1 cellular context compared by ENCODE assay signal in the genomic region with DNA sequence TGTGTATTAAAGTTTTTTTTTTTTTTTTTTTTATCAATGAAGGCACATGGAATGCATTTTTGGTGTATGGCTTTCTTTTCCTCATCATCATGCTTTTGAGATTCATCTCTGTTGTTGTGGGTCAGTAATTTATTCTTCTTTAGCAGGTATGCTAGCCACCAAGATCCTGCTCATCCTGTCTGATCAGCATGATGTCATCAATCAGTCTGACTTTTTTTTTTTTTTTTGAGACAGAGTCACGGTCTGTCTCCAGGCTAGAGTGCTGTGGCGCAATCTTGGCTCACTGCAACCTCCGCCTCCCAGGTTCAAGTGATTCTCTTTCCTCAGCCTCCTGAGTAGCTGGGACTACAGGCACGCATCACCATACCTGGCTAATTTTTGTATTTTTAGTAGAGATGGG.
TF ChIP-seq lines count a peak whose summit lies in the region.
"Not testable (repeated sequence)": the region's sequence is repeated elsewhere in the genome, so short reads cannot be mapped to it uniquely, and the experiment has no call there.

No MANE protein-coding gene starts in this region.

TF ChIP-seq in K562, 482 proteins besides CTCF, POLR2A, EP300 and RAD21:
- not testable (repeated sequence) for TF ChIP-seq CEBPG (CRISPR knock-in tag; IDR thresholded peaks at IDR 0.05)
- peak in 1 of 2 experiments; percentile 26; a peak in 1 of 4 replicates for TF ChIP-seq CEBPG (tag; conservative IDR thresholded peaks at IDR 0.05 in 1 of 2, IDR thresholded peaks at IDR 0.05 in 1 of 2)
- TF ChIP-seq CEBPB (tag; IDR thresholded peaks at IDR 0.05) = peak; percentile 61
- TF ChIP-seq, protein P1, sequence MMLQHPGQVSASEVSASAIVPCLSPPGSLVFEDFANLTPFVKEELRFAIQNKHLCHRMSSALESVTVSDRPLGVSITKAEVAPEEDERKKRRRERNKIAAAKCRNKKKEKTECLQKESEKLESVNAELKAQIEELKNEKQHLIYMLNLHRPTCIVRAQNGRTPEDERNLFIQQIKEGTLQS (IDR thresholded peaks at IDR 0.05) = peak; percentile 49; the same call in 1 of the 2 replicates
- TF ChIP-seq, protein P1 (CRISPR knock-in tag; conservative IDR thresholded peaks at IDR 0.05) = not testable (repeated sequence)
